ENCODE assay signal across 21 cellular contexts in genomic region chr15:66306381-66306780, GRCh38. TPM values are rescaled to one million over a fixed set of nuclear protein-coding genes. Genes with fewer than 3 reads are reported as not detected.
A peak's percentile ranks its signal among the peaks of the same experiment; 100 is the strongest.
DNase-seq lines count a peak whose midpoint lies in the region; TF ChIP-seq lines count a peak whose summit lies in the region.
"Had no signal": no experiment of that assay in that cellular context is flagged by ENCODE, and none has a peak within 500 bp of the region (broad histone marks: within the 10 kb centered on the region; RNA-seq: fewer than 3 reads in every experiment).

No MANE protein-coding gene starts in this region.

- H3K27ac ChIP-seq in tibial nerve: no peak overlapping the region
- H3K27ac ChIP-seq: 22Rv1; BLaER1 treated with 17β-estradiol and CSF1 and Interleukin-3, amounts not matched to agents 10 nM and 100 nM; PC-9 had no signal

- no peak for TF ChIP-seq POLR2A in tibial nerve (IDR thresholded peaks at IDR 0.05)

- 73 to 77% methylated on average over 3 of the region's 3 CpGs for WGBS in tibial nerve, 2 donors

- peak overlapping the region; percentile 54 for H3K27ac Mint-ChIP-seq in progenitor cell of endocrine pancreas
- H3K27ac Mint-ChIP-seq in endothelial cell (ENCODE audit: unreplicated experiment): no peak overlapping the region
- H3K27ac Mint-ChIP-seq: CD8-positive, alpha-beta T cell; IgD-negative memory B cell had no signal

- H3K4me3 ChIP-seq in tibial nerve: no peak overlapping the region
- H3K4me3 ChIP-seq: BLaER1 treated with 17β-estradiol and CSF1 and Interleukin-3, amounts not matched to agents 10 nM and 100 nM; PC-9 had no signal

- H3K4me1 ChIP-seq in tibial nerve: no peaks in the 10 kb centered on the region

- H3K27me3 Mint-ChIP-seq in progenitor cell of endocrine pancreas (no peaks in the 10 kb centered on the region), endothelial cell (ENCODE audit: unreplicated experiment) (peaks cover 3% of the 10 kb centered on the region)
- H3K27me3 Mint-ChIP-seq: IgD-negative memory B cell had no signal

- H3K4me3 Mint-ChIP-seq in progenitor cell of endocrine pancreas (ENCODE audit: low read depth) (no peak overlapping the region), endothelial cell (ENCODE audit: unreplicated experiment) (no peak overlapping the region)
- H3K4me3 Mint-ChIP-seq: CD8-positive, alpha-beta T cell had no signal

- H3K9me3 Mint-ChIP-seq in progenitor cell of endocrine pancreas (ENCODE audit: low read depth): no peaks in the 10 kb centered on the region
- no peaks in the 10 kb centered on the region for H3K9me3 Mint-ChIP-seq in endothelial cell (ENCODE audit: unreplicated experiment)
- H3K9me3 Mint-ChIP-seq: CD8-positive, alpha-beta T cell; IgD-negative memory B cell had no signal

- H3K9me3 ChIP-seq in tibial nerve: no peaks in the 10 kb centered on the region
- H3K9me3 ChIP-seq: BLaER1 treated with 17β-estradiol and CSF1 and Interleukin-3, amounts not matched to agents 10 nM and 100 nM had no signal

- TF ChIP-seq CTCF in progenitor cell of endocrine pancreas (IDR thresholded peaks at IDR 0.05; ENCODE audit: unreplicated experiment) (no peak), tibial nerve (IDR thresholded peaks at IDR 0.05) (no peak), endothelial cell (IDR thresholded peaks at IDR 0.05; ENCODE audit: unreplicated experiment) (no peak)

- no peaks in the 10 kb centered on the region for H3K27me3 ChIP-seq in tibial nerve
- H3K27me3 ChIP-seq: BLaER1 treated with 17β-estradiol and CSF1 and Interleukin-3, amounts not matched to agents 10 nM and 100 nM had no signal

- DNase-seq in NCI-H1436 (lab: John Stamatoyannopoulos, UW) (peak; percentile 45), NCI-H1436 treated with DMSO at 0.1 percent for 48 hours (lab: John Stamatoyannopoulos, UW) (no peak), NCI-H1105 treated with DMSO at 0.1 percent for 48 hours (lab: John Stamatoyannopoulos, UW) (peak; percentile 82), NCI-H748 treated with DMSO at 0.1 percent for 48 hours (lab: John Stamatoyannopoulos, UW) (peak; percentile 53), progenitor cell of endocrine pancreas (ENCODE audit: low spot score, unreplicated experiment) (no peak), ecto neural progenitor cell (ENCODE audit: low spot score) (no peak), tibial nerve (ENCODE audit: low spot score in 2 of 2) (no peak), endothelial cell (ENCODE audit: low spot score) (no peak)
- DNase-seq: ACHN; Calu3; CD8-positive, alpha-beta T cell; DMS153; NCI-H2029 treated with DMSO at 0.1 percent for 48 hours; NCI-H2171 treated with DMSO at 0.1 percent for 48 hours; NCI-H524 treated with DMSO at 0.1 percent for 48 hours; PC-9; RPMI8226; SHP77 had no signal

- H3K36me3 Mint-ChIP-seq in progenitor cell of endocrine pancreas (ENCODE audit: insufficient read depth) (peaks cover 21% of the 10 kb centered on the region), endothelial cell (ENCODE audit: low read depth, unreplicated experiment) (peaks cover 4% of the 10 kb centered on the region)

- TF ChIP-seq EP300 in tibial nerve (IDR thresholded peaks at IDR 0.05): no peak

- H3K36me3 ChIP-seq in tibial nerve: peaks cover 0 to 84% (median 4%) of the 10 kb centered on the region in 3 donors

- peaks cover 12% of the 10 kb centered on the region for H3K4me1 Mint-ChIP-seq in progenitor cell of endocrine pancreas (ENCODE audit: low read depth)
- H3K4me1 Mint-ChIP-seq in endothelial cell (ENCODE audit: unreplicated experiment): peaks cover 2% of the 10 kb centered on the region

RNA-seq across cellular contexts. Expression of gene DIS3L, which starts 13.0 kb away (rescaled TPM):
- 51.1 and 53.7 TPM in 2 replicates for total RNA-seq in progenitor cell of endocrine pancreas
- total RNA-seq in tibial nerve: 10 to 100 TPM; 23.9 to 44.8 (median 38.3) TPM
- 13.1 TPM for total RNA-seq in endothelial cell (ENCODE audit: unreplicated experiment)

RNA-seq across cellular contexts. Expression of gene TIPIN, which starts 50.1 kb away (rescaled TPM):
- total RNA-seq in progenitor cell of endocrine pancreas (10.1 and 11.0 TPM in 2 replicates), tibial nerve (10 to 100 TPM in 1 of 4 donors, 1 to 10 TPM in 3; 5.4 to 17.5 (median 6.4) TPM), endothelial cell (ENCODE audit: unreplicated experiment) (17.7 TPM)

RNA-seq across cellular contexts. Expression of gene MEGF11, which starts 52.8 kb away (rescaled TPM):
- total RNA-seq in progenitor cell of endocrine pancreas: 0.60 and 1.2 TPM in 2 replicates
- 1 to 10 TPM in 3 of 4 donors, under 1 TPM in 1; 0.87 to 7.3 (median 4.9) TPM for total RNA-seq in tibial nerve
- 0.77 TPM for total RNA-seq in endothelial cell (ENCODE audit: unreplicated experiment)
- total RNA-seq: CD8-positive, alpha-beta T cell; PC-9 had no signal

Comparison
In these comparisons a context has a peak if more than half of its experiments do, and no peak if none do; other contexts are left out.
1. DNase-seq: peak in NCI-H1436 (single experiment), NCI-H1105 treated with DMSO at 0.1 percent for 48 hours (single experiment) and NCI-H748 treated with DMSO at 0.1 percent for 48 hours (single experiment); none in NCI-H1436 treated with DMSO at 0.1 percent for 48 hours (single experiment), progenitor cell of endocrine pancreas (single experiment), ecto neural progenitor cell (single experiment), tibial nerve (0 of 2) and endothelial cell (single experiment).